Comparison of ENCODE assay signal across 13 cellular contexts in the genomic region with DNA sequence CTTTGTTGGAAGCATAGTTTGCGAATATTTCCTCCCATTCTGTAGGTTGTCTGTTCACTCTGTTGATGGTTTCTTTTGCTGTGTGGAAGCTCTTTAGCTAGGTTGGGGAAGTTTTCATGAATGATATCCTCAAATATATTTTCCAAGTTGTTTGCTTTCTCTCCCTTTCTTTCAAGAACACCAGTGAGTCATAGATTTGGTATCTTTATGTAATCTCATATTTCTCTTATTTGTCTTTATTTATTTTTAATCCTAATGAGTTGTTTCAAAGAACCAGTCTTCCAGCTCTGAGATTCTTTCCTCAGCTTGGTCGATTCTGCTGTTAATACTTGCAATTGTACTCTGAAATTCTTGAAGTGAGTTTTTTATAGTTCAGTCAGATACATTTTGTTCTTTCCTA.
DNase-seq lines count a peak whose midpoint lies in the region; TF ChIP-seq lines count a peak whose summit lies in the region.
"Had no signal": no experiment of that assay in that cellular context is flagged by ENCODE, and none has a peak within 500 bp of the region (broad histone marks: within the 10 kb centered on the region; RNA-seq: fewer than 3 reads in every experiment).

No MANE protein-coding gene starts in this region.

- no peak overlapping the region for H3K4me3 ChIP-seq in choroid plexus epithelial cell (ENCODE audit: low read depth, low read length)
- H3K4me3 ChIP-seq: BLaER1, GM12878, GM23248 had no signal

- DNase-seq in SIG-M5 treated with dmso at 0.1 percent for 504 hours (lab: John Stamatoyannopoulos, UW; ENCODE audit: unreplicated experiment) (peak; percentile 1), SIG-M5 (lab: John Stamatoyannopoulos, UW) (no peak), choroid plexus epithelial cell (ENCODE audit: low read depth) (peak; percentile 11), iris pigment epithelial cell (ENCODE audit: low read depth) (peak; percentile 3), 8988T (no peak), islet precursor cell (no peak)
- no peak for DNase-seq in activated CD4-positive, alpha-beta T cell treated with anti-CD3 and anti-CD28 coated beads, Interleukin-2, amount 50 U/mL, for 1 hour
- DNase-seq: AML-193; Caco-2; CD8-positive, alpha-beta memory T cell; GM23248 had no signal

- no peak for TF ChIP-seq CTCF in choroid plexus epithelial cell (conservative IDR thresholded peaks at IDR 0.05; ENCODE audit: low read depth, low read length)

Comparison
In these comparisons a context has a peak if more than half of its experiments do, and no peak if none do; other contexts are left out.
1. DNase-seq: peak in SIG-M5 treated with dmso at 0.1 percent for 504 hours (single experiment), choroid plexus epithelial cell (single experiment) and iris pigment epithelial cell (single experiment); none in SIG-M5 (single experiment), activated CD4-positive, alpha-beta T cell treated with anti-CD3 and anti-CD28 coated beads, Interleukin-2, amount 50 U/mL, for 1 hour (single experiment), 8988T (single experiment) and islet precursor cell (single experiment).